ENCODE assay signal across 19 cellular contexts in genomic region chr7:2832441-2832840, GRCh38.
"Had no signal": no experiment of that assay in that cellular context is flagged by ENCODE, and none has a peak within 500 bp of the region (broad histone marks: within the 10 kb centered on the region; RNA-seq: fewer than 3 reads in every experiment).

No MANE protein-coding gene starts in this region.

- H3K4me3 Mint-ChIP-seq: activated naive CD8-positive, alpha-beta T cell; central memory CD8-positive, alpha-beta T cell; endodermal cell had no signal

- H3K36me3 ChIP-seq: adrenal gland, thyroid gland had no signal

- H3K27ac Mint-ChIP-seq: activated naive CD8-positive, alpha-beta T cell had no signal

- H3K4me3 ChIP-seq: adrenal gland, esophagus squamous epithelium, gastroesophageal sphincter, heart left ventricle, thyroid gland had no signal

- FAIRE-seq: astrocyte, colon, islet of Langerhans had no signal

- H3K27ac ChIP-seq: adrenal gland, esophagus squamous epithelium, gastroesophageal sphincter, heart left ventricle, thyroid gland had no signal

- H3K9me3 Mint-ChIP-seq: central memory CD8-positive, alpha-beta T cell; endodermal cell; naive B cell had no signal

- H3K9me3 ChIP-seq: adrenal gland, esophagus squamous epithelium, gastroesophageal sphincter, heart left ventricle, thyroid gland had no signal

- H3K27me3 Mint-ChIP-seq: activated naive CD8-positive, alpha-beta T cell; central memory CD8-positive, alpha-beta T cell; naive B cell had no signal

- DNase-seq: activated CD4-positive, alpha-beta T cell treated with anti-CD3 and anti-CD28 coated beads for 1 hour; activated CD4-positive, alpha-beta T cell treated with anti-CD3 and anti-CD28 coated beads, Interleukin-2, amount 50 U/mL, for 1 hour; activated naive CD4-positive, alpha-beta T cell; activated T-cell treated with anti-CD3 and anti-CD28 coated beads, Interleukin-2, amount 50 U/mL, for 1 hour; adrenal gland; endodermal cell; esophagus squamous epithelium; heart left ventricle; naive B cell; retina; stimulated activated CD4-positive, alpha-beta T cell treated with anti-CD3 and anti-CD28 coated beads, Interleukin-4, amount 100 ng/mL, for 24 hours; stimulated activated naive CD8-positive, alpha-beta T cell treated with anti-CD3 and anti-CD28 coated beads, Interleukin-15, Interleukin-2, amounts not matched to agents 100 U/mL and 50 U/mL, for 24 hours; thyroid gland had no signal

- H3K27me3 ChIP-seq: adrenal gland, esophagus squamous epithelium, gastroesophageal sphincter, heart left ventricle, thyroid gland had no signal

- ATAC-seq: gastroesophageal sphincter; stimulated activated naive CD8-positive, alpha-beta T cell treated with anti-CD3 and anti-CD28 coated beads, Interleukin-15, Interleukin-2, amounts not matched to agents 100 U/mL and 50 U/mL, for 24 hours had no signal
